ENCODE assay signal across 33 cellular contexts in the genomic region with DNA sequence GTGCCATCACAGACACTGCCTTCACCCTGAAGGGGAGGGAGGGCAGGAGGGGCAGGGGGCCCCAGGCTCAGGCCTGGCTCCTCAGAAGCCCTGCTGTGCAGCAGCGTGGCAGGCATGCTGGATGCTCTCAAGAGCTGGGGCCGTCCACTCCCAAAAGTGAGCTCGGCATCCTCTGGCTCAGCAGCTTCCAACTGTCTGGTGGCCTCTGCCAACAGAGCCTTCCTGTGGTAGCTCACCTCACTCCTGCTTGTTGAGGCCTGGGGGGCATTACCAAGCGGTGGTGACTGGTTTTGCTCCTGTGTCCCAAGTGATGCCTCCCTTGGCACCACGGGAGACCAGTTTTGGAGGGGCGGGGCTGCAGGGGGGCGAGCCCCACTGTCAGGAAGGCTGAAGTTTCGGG. TPM values are rescaled to one million over a fixed set of nuclear protein-coding genes. Genes with fewer than 3 reads are reported as not detected.
"Had no signal": no experiment of that assay in that cellular context is flagged by ENCODE, and none has a peak within 500 bp of the region (broad histone marks: within the 10 kb centered on the region; RNA-seq: fewer than 3 reads in every experiment).

No MANE protein-coding gene starts in this region.

- H3K27ac Mint-ChIP-seq: activated CD4-positive, alpha-beta memory T cell treated with anti-CD3 and anti-CD28 coated beads for 36 hours; activated CD4-positive, alpha-beta T cell treated with anti-CD3 and anti-CD28 coated beads for 36 hours; activated CD4-positive, alpha-beta T cell treated with anti-CD3 and anti-CD28 coated beads, Interleukin-2, amount 10 ng/mL, durations not matched to agents 24 days and 14 days; activated CD8-positive, alpha-beta memory T cell treated with anti-CD3 and anti-CD28 coated beads, Interleukin-2, amount 10 ng/mL, durations not matched to agents 7 days and 5 days; activated CD8-positive, alpha-beta T cell treated with anti-CD3 and anti-CD28 coated beads, Interleukin-2, amount 10 ng/mL, durations not matched to agents 7 days and 5 days; activated naive CD4-positive, alpha-beta T cell treated with anti-CD3 and anti-CD28 coated beads for 36 hours; activated naive CD4-positive, alpha-beta T cell treated with anti-CD3 and anti-CD28 coated beads, Interleukin-2, amount 50 U/mL, for 24 hours; activated naive CD8-positive, alpha-beta T cell treated with anti-CD3 and anti-CD28 coated beads for 36 hours; activated naive CD8-positive, alpha-beta T cell treated with anti-CD3 and anti-CD28 coated beads, Interleukin-2, amount 50 U/mL, for 24 hours; activated T-helper 1 cell treated with anti-CD3 and anti-CD28 coated beads, Interleukin-12 subunit alpha, Interleukin-12 subunit beta, Interleukin-2, Interleukin-4 antibody, amounts not matched to agents 30 ng/mL and 10 ng/mL and 1 ng/mL, durations not matched to agents 14 hours and 24 hours and 36 hours; activated T-helper 2 cell treated with anti-CD3 and anti-CD28 coated beads, Interferon-gamma antibody, Interleukin-2, Interleukin-4, amounts not matched to agents 10 μg/mL and 5 μg/mL and 100 μg/mL, durations not matched to agents 14 hours and 24 hours and 36 hours; dendritic cell treated with granulocyte-macrophage colony-stimulating factor and Interleukin-4, amounts not matched to agents 40 ng/mL and 50 ng/mL, for 4 days had no signal

- FAIRE-seq: bronchial epithelial cell had no signal

- H3K36me3 Mint-ChIP-seq: activated CD4-positive, alpha-beta memory T cell treated with anti-CD3 and anti-CD28 coated beads for 36 hours had no signal

- H3K27ac ChIP-seq: adrenal gland, ascending aorta, coronary artery, dorsolateral prefrontal cortex, esophagus muscularis mucosa, foreskin keratinocyte, gastrocnemius medialis had no signal

- H3K36me3 ChIP-seq: adrenal gland, ascending aorta, esophagus muscularis mucosa, gastrocnemius medialis had no signal

- H3K27me3 Mint-ChIP-seq: activated CD4-positive, alpha-beta memory T cell treated with anti-CD3 and anti-CD28 coated beads for 36 hours; activated CD4-positive, alpha-beta T cell treated with anti-CD3 and anti-CD28 coated beads for 36 hours; activated naive CD4-positive, alpha-beta T cell treated with anti-CD3 and anti-CD28 coated beads, Interleukin-2, amount 50 U/mL, for 24 hours; activated naive CD8-positive, alpha-beta T cell treated with anti-CD3 and anti-CD28 coated beads for 36 hours; activated naive CD8-positive, alpha-beta T cell treated with anti-CD3 and anti-CD28 coated beads, Interleukin-2, amount 50 U/mL, for 24 hours; dendritic cell treated with granulocyte-macrophage colony-stimulating factor and Interleukin-4, amounts not matched to agents 40 ng/mL and 50 ng/mL, for 4 days had no signal

- H3K27me3 ChIP-seq: adrenal gland, ascending aorta, esophagus muscularis mucosa, gastrocnemius medialis had no signal

- H3K9me3 ChIP-seq: adrenal gland, gastrocnemius medialis had no signal

- H3K4me1 ChIP-seq: adrenal gland, ascending aorta, esophagus muscularis mucosa, foreskin keratinocyte, gastrocnemius medialis had no signal

- H3K4me3 Mint-ChIP-seq: activated CD4-positive, alpha-beta memory T cell treated with anti-CD3 and anti-CD28 coated beads for 36 hours; activated CD4-positive, alpha-beta T cell treated with anti-CD3 and anti-CD28 coated beads for 36 hours; activated CD4-positive, alpha-beta T cell treated with anti-CD3 and anti-CD28 coated beads, Interleukin-2, amount 10 ng/mL, durations not matched to agents 24 days and 14 days; activated CD8-positive, alpha-beta memory T cell treated with anti-CD3 and anti-CD28 coated beads, Interleukin-2, amount 10 ng/mL, durations not matched to agents 7 days and 5 days; activated CD8-positive, alpha-beta T cell treated with anti-CD3 and anti-CD28 coated beads, Interleukin-2, amount 10 ng/mL, durations not matched to agents 7 days and 5 days; activated naive CD4-positive, alpha-beta T cell treated with anti-CD3 and anti-CD28 coated beads for 36 hours; activated naive CD4-positive, alpha-beta T cell treated with anti-CD3 and anti-CD28 coated beads, Interleukin-2, amount 50 U/mL, for 24 hours; activated naive CD8-positive, alpha-beta T cell treated with anti-CD3 and anti-CD28 coated beads for 36 hours; activated naive CD8-positive, alpha-beta T cell treated with anti-CD3 and anti-CD28 coated beads, Interleukin-2, amount 50 U/mL, for 24 hours; activated T-helper 1 cell treated with anti-CD3 and anti-CD28 coated beads, Interleukin-12 subunit alpha, Interleukin-12 subunit beta, Interleukin-2, Interleukin-4 antibody, amounts not matched to agents 30 ng/mL and 10 ng/mL and 1 ng/mL, durations not matched to agents 14 hours and 24 hours and 36 hours; brain; dendritic cell treated with granulocyte-macrophage colony-stimulating factor and Interleukin-4, amounts not matched to agents 40 ng/mL and 50 ng/mL, for 4 days had no signal

- DNase-seq: activated CD4-positive, alpha-beta memory T cell treated with anti-CD3 and anti-CD28 coated beads for 36 hours; activated CD4-positive, alpha-beta T cell treated with anti-CD3 and anti-CD28 coated beads for 36 hours; activated CD4-positive, alpha-beta T cell treated with anti-CD3 and anti-CD28 coated beads, Interleukin-2, amount 10 ng/mL, durations not matched to agents 24 days and 14 days; activated CD4-positive, CD25-positive, alpha-beta regulatory T cell; activated CD4-positive, CD25-positive, alpha-beta regulatory T cell treated with anti-CD3 and anti-CD28 coated beads, Interleukin-2, amount 50 U/mL, for 72 hours; activated CD8-positive, alpha-beta memory T cell treated with anti-CD3 and anti-CD28 coated beads, Interleukin-2, amount 10 ng/mL, durations not matched to agents 7 days and 5 days; activated CD8-positive, alpha-beta memory T cell treated with anti-CD3 and anti-CD28 coated beads, Interleukin-2, amount 50 U/mL, for 4 hours; activated CD8-positive, alpha-beta T cell treated with anti-CD3 and anti-CD28 coated beads, Interleukin-2, amount 10 ng/mL, durations not matched to agents 7 days and 5 days; activated effector memory CD4-positive, alpha-beta T cell treated with anti-CD3 and anti-CD28 coated beads, Interleukin-2, amount 50 U/mL, for 16 hours; activated naive CD4-positive, alpha-beta T cell treated with anti-CD3 and anti-CD28 coated beads for 36 hours; activated naive CD8-positive, alpha-beta T cell treated with anti-CD3 and anti-CD28 coated beads for 36 hours; activated naive CD8-positive, alpha-beta T cell treated with anti-CD3 and anti-CD28 coated beads, Interleukin-2, amount 50 U/mL, for 24 hours; activated T-cell treated with anti-CD3 and anti-CD28 coated beads, Interleukin-2, amount 50 U/mL, for 1 hour; activated T-cell treated with anti-CD3 and anti-CD28 coated beads, Interleukin-2, amount 50 U/mL, for 48 hours; adrenal gland; amygdala; dorsolateral prefrontal cortex; effector memory CD4-positive, alpha-beta T cell; erythroblast; foreskin keratinocyte; gastrocnemius medialis; T-helper 2 cell had no signal

- ATAC-seq: activated CD4-positive, alpha-beta T cell treated with anti-CD3 and anti-CD28 coated beads for 36 hours; activated CD8-positive, alpha-beta memory T cell treated with anti-CD3 and anti-CD28 coated beads, Interleukin-2, amount 10 ng/mL, durations not matched to agents 7 days and 5 days; activated CD8-positive, alpha-beta T cell treated with anti-CD3 and anti-CD28 coated beads, Interleukin-2, amount 10 ng/mL, durations not matched to agents 7 days and 5 days; activated naive CD8-positive, alpha-beta T cell treated with anti-CD3 and anti-CD28 coated beads, Interleukin-2, amount 50 U/mL, for 24 hours; foreskin keratinocyte; gastrocnemius medialis had no signal

- H3K4me3 ChIP-seq: adrenal gland, ascending aorta, coronary artery, dorsolateral prefrontal cortex, esophagus muscularis mucosa, gastrocnemius medialis had no signal

RNA-seq across cellular contexts. Expression of gene KANK4, which starts 44.7 kb away (rescaled TPM):
- total RNA-seq: activated CD4-positive, alpha-beta memory T cell treated with anti-CD3 and anti-CD28 coated beads for 36 hours; activated CD4-positive, alpha-beta T cell treated with anti-CD3 and anti-CD28 coated beads for 36 hours; activated CD4-positive, alpha-beta T cell treated with anti-CD3 and anti-CD28 coated beads, Interleukin-2, amount 10 ng/mL, durations not matched to agents 24 days and 14 days; activated CD8-positive, alpha-beta memory T cell treated with anti-CD3 and anti-CD28 coated beads for 36 hours; activated CD8-positive, alpha-beta memory T cell treated with anti-CD3 and anti-CD28 coated beads, Interleukin-2, amount 10 ng/mL, durations not matched to agents 7 days and 5 days; activated CD8-positive, alpha-beta T cell treated with anti-CD3 and anti-CD28 coated beads, Interleukin-2, amount 10 ng/mL, durations not matched to agents 7 days and 5 days; activated naive CD4-positive, alpha-beta T cell treated with anti-CD3 and anti-CD28 coated beads for 36 hours; activated naive CD8-positive, alpha-beta T cell treated with anti-CD3 and anti-CD28 coated beads for 36 hours; activated T-helper 1 cell treated with anti-CD3 and anti-CD28 coated beads, Interleukin-12 subunit alpha, Interleukin-12 subunit beta, Interleukin-2, Interleukin-4 antibody, amounts not matched to agents 30 ng/mL and 10 ng/mL and 1 ng/mL, durations not matched to agents 14 hours and 24 hours and 36 hours; activated T-helper 2 cell treated with anti-CD3 and anti-CD28 coated beads, Interferon-gamma antibody, Interleukin-2, Interleukin-4, amounts not matched to agents 10 μg/mL and 5 μg/mL and 100 μg/mL, durations not matched to agents 14 hours and 24 hours and 36 hours; ascending aorta; T-helper 1 cell treated with Interleukin-12 subunit alpha and Interleukin-12 subunit beta and Interleukin-4 antibody, amounts not matched to agents 30 ng/mL and 1 ng/mL, for 36 hours had no signal
